In genomic region chr2:179939282-179939681, GRCh38 we compare ENCODE assay signal across 1 cellular context.
TF ChIP-seq lines count a peak whose summit lies in the region.

No MANE protein-coding gene starts in this region.

TF ChIP-seq in K562, 482 proteins besides CTCF, POLR2A, EP300 and RAD21 (continued from another document):
- TF ChIP-seq MITF (IDR thresholded peaks at IDR 0.05): no peak
- TF ChIP-seq ZNF124 (CRISPR knock-in tag; IDR thresholded peaks at IDR 0.05): no peak
- TF ChIP-seq DIDO1 (tag; IDR thresholded peaks at IDR 0.05; ENCODE audit: low read depth): no peak
- TF ChIP-seq MED1 (CRISPR knock-in tag; IDR thresholded peaks at IDR 0.05; ENCODE audit: borderline replicate concordance): no peak
- no peak for TF ChIP-seq NFIX (CRISPR knock-in tag; IDR thresholded peaks at IDR 0.05; ENCODE audit: low read depth)
- no peak for TF ChIP-seq ZKSCAN1 (IDR thresholded peaks at IDR 0.05; ENCODE audit: low read depth, low read length)
- no peak for TF ChIP-seq SRSF7 (optimal IDR thresholded peaks at IDR 0.05; ENCODE audit: low read depth, low read length)
- TF ChIP-seq STAT5A (IDR thresholded peaks at IDR 0.05; ENCODE audit: borderline replicate concordance, low read length): no peak
- TF ChIP-seq SIX5 (IDR thresholded peaks at IDR 0.05; ENCODE audit: borderline replicate concordance in 1 of 2, insufficient read depth in 1 of 2, low read depth in 1 of 2, low read length in 2 of 2): no peak
- no peak for TF ChIP-seq EZH2 (IDR thresholded peaks at IDR 0.05; ENCODE audit: borderline replicate concordance, low read depth, low read length)
- TF ChIP-seq SP2 (IDR thresholded peaks at IDR 0.05; ENCODE audit: extremely low read depth, low read depth, low read length, poor library complexity, severe bottlenecking): no peak
- TF ChIP-seq ZHX1 (conservative IDR thresholded peaks at IDR 0.05; ENCODE audit: low read length): no peak
- TF ChIP-seq ZBTB33 (CRISPR knock-in tag; IDR thresholded peaks at IDR 0.05): no peak
- peak; percentile 80 for TF ChIP-seq USF2 (CRISPR knock-in tag; IDR thresholded peaks at IDR 0.05)
- no peak for TF ChIP-seq PHB (CRISPR knock-in tag; IDR thresholded peaks at IDR 0.05)
- no peak for TF ChIP-seq ZNF79 (CRISPR knock-in tag; IDR thresholded peaks at IDR 0.05; ENCODE audit: low read depth)
- 0 out of 2 replicates have a peak, but pooled peaks have one; percentile 10 for TF ChIP-seq CBFA2T2 (conservative IDR thresholded peaks at IDR 0.05)
- no peak for TF ChIP-seq GTF2A2 (tag; IDR thresholded peaks at IDR 0.05)
- no peak for TF ChIP-seq ZNF586 (CRISPR knock-in tag; conservative IDR thresholded peaks at IDR 0.05)
- no peak for TF ChIP-seq PBX2 (CRISPR knock-in tag; IDR thresholded peaks at IDR 0.05; ENCODE audit: low read depth)
- TF ChIP-seq PBX2 (tag; conservative IDR thresholded peaks at IDR 0.05; ENCODE audit: low read depth): 0 out of 2 replicates have a peak, but pooled peaks have one; percentile 13
- TF ChIP-seq STAT5B (CRISPR knock-in tag; IDR thresholded peaks at IDR 0.05): no peak
- TF ChIP-seq SMAD4 (CRISPR knock-in tag; conservative IDR thresholded peaks at IDR 0.05): no peak
- no peak for TF ChIP-seq ZNF232 (CRISPR knock-in tag; IDR thresholded peaks at IDR 0.05)
- TF ChIP-seq ELF4 (CRISPR knock-in tag; IDR thresholded peaks at IDR 0.05): no peak
- no peak for TF ChIP-seq MCM2 (IDR thresholded peaks at IDR 0.05; ENCODE audit: low read depth)
- no peak for TF ChIP-seq HEY1 (CRISPR knock-in tag; IDR thresholded peaks at IDR 0.05; ENCODE audit: borderline replicate concordance)
- no peak for TF ChIP-seq ATF3 (IDR thresholded peaks at IDR 0.05)
- TF ChIP-seq ATF3 (CRISPR knock-in tag; conservative IDR thresholded peaks at IDR 0.05): no peak
- TF ChIP-seq ETS2 (tag; IDR thresholded peaks at IDR 0.05; ENCODE audit: borderline replicate concordance, poor library complexity, severe bottlenecking): no peak
